Comparison of ENCODE assay signal across 20 cellular contexts in the genomic region with DNA sequence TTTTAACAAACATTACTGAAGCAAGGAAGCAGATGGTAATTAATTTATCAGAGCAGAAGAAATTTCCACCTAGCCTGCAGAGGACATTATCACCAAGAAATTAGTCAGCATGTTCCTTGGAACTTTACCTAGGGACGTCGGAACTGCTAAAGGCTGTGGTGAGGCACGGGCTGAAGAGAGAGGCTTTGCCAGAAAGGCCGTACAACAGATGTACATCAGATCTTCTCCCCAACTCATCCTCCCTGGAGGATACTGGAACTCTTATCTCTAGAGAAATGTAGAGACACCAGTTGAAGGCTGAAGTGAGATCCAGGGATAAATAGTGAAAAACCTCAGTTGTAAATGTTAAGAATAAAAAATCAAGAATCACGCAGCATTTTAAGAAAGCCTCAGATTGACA.
"Had no signal": no experiment of that assay in that cellular context is flagged by ENCODE, and none has a peak within 500 bp of the region (broad histone marks: within the 10 kb centered on the region; RNA-seq: fewer than 3 reads in every experiment).

No MANE protein-coding gene starts in this region.

- H3K4me3 ChIP-seq: MG63, SJSA1, SK-N-MC had no signal

- H3K27ac ChIP-seq: SJSA1, SK-N-MC had no signal

- H3K9me3 ChIP-seq: SJSA1 had no signal

- H3K27me3 ChIP-seq: MG63, SJSA1 had no signal

- DNase-seq: Karpas-422, KG1, MG63, NCI-H1092, NCI-H1105 treated with DMSO at 0.1 percent for 48 hours, NCI-H1417 treated with DMSO at 0.1 percent for 48 hours, NCI-H146, NCI-H1694 treated with DMSO at 0.1 percent for 48 hours, NCI-H1930, NCI-H2081, NCI-H2107, NCI-H345, NCI-H446 treated with DMSO at 0.1 percent for 48 hours, NCI-H510A treated with DMSO at 0.1 percent for 48 hours, Right ventricle myocardium superior, RPMI8226, SIG-M5 had no signal

- H3K36me3 ChIP-seq: MG63, SJSA1 had no signal

- FAIRE-seq: RCC 7860 had no signal
